Comparison of ENCODE assay signal across 28 cellular contexts in genomic region chr5:172445866-172446265, GRCh38. TPM values are rescaled to one million over a fixed set of nuclear protein-coding genes. Genes with fewer than 3 reads are reported as not detected.
DNase-seq lines count a peak whose midpoint lies in the region; ATAC-seq, FAIRE-seq and TF ChIP-seq lines count a peak whose summit lies in the region.
"Had no signal": no experiment of that assay in that cellular context is flagged by ENCODE, and none has a peak within 500 bp of the region (broad histone marks: within the 10 kb centered on the region; RNA-seq: fewer than 3 reads in every experiment).

No MANE protein-coding gene starts in this region.

- H3K36me3 Mint-ChIP-seq in activated T-helper 17 cell treated with anti-CD3 and anti-CD28 coated beads, Interleukin-2, amount 50 U/mL, for 72 hours (ENCODE audit: low read depth), result no peaks in the 10 kb centered on the region
- H3K36me3 Mint-ChIP-seq: immature natural killer cell had no signal

- no peak overlapping the region for H3K9ac ChIP-seq in colonic mucosa (ENCODE audit: low read depth in 2 of 2, low read length in 2 of 2)
- H3K9ac ChIP-seq: parathyroid adenoma had no signal

- H3K9me3 Mint-ChIP-seq in activated T-helper 17 cell treated with anti-CD3 and anti-CD28 coated beads, Interleukin-2, amount 50 U/mL, for 72 hours, result no peaks in the 10 kb centered on the region
- H3K9me3 Mint-ChIP-seq: activated T-helper 1 cell treated with anti-CD3 and anti-CD28 coated beads, Interleukin-12 subunit alpha, Interleukin-12 subunit beta, Interleukin-2, Interleukin-4 antibody, amounts not matched to agents 30 ng/mL and 10 ng/mL and 1 ng/mL, durations not matched to agents 14 hours and 24 hours and 36 hours; immature natural killer cell; nephron progenitor cell; stimulated activated naive CD8-positive, alpha-beta T cell treated with anti-CD3 and anti-CD28 coated beads, Interleukin-15, amount 100 ng/mL, for 72 hours; T-helper 2 cell treated with Interferon-gamma antibody and Interleukin-4, amounts not matched to agents 5 μg/mL and 100 μg/mL, for 36 hours had no signal

- in situ Hi-C loops in gastrocnemius medialis (cut with MboI; ENCODE audit: low sequenced_read_pairs in 4 of 4), result no loop called here

- no peaks in the 10 kb centered on the region for H3K27me3 ChIP-seq in left ventricle myocardium inferior (ENCODE audit: low read depth)
- H3K27me3 ChIP-seq in layer of hippocampus (ENCODE audit: control insufficient read depth, insufficient read depth, low read length), result no peaks in the 10 kb centered on the region
- no peaks in the 10 kb centered on the region for H3K27me3 ChIP-seq in gastrocnemius medialis
- H3K27me3 ChIP-seq in vagina, result no peaks in the 10 kb centered on the region
- no peaks in the 10 kb centered on the region for H3K27me3 ChIP-seq in colonic mucosa
- H3K27me3 ChIP-seq: hepatocyte had no signal

- intact Hi-C loops in left ventricle myocardium inferior (cut with micrococcal nuclease) (no loop called here), left ventricle myocardium superior (cut with micrococcal nuclease) (no loop called here), gastrocnemius medialis (cut with DNase I; ENCODE audit: low total_unique reads) (no loop called here), vagina (cut with DNase I) (no loop called here), colonic mucosa (cut with DNase I) (no loop called here)

- H3K4me3 Mint-ChIP-seq in activated T-helper 17 cell treated with anti-CD3 and anti-CD28 coated beads, Interleukin-2, amount 50 U/mL, for 72 hours, result no peak overlapping the region
- H3K4me3 Mint-ChIP-seq: activated T-helper 1 cell treated with anti-CD3 and anti-CD28 coated beads, Interleukin-12 subunit alpha, Interleukin-12 subunit beta, Interleukin-2, Interleukin-4 antibody, amounts not matched to agents 30 ng/mL and 10 ng/mL and 1 ng/mL, durations not matched to agents 14 hours and 24 hours and 36 hours; immature natural killer cell; nephron progenitor cell; stimulated activated naive CD8-positive, alpha-beta T cell treated with anti-CD3 and anti-CD28 coated beads, Interleukin-15, amount 100 ng/mL, for 72 hours; T-helper 2 cell treated with Interferon-gamma antibody and Interleukin-4, amounts not matched to agents 5 μg/mL and 100 μg/mL, for 36 hours had no signal

- no peak for TF ChIP-seq CTCF in left ventricle myocardium inferior (IDR thresholded peaks at IDR 0.05; ENCODE audit: borderline replicate concordance)
- TF ChIP-seq CTCF in gastrocnemius medialis (IDR thresholded peaks at IDR 0.05 in 4 of 5, conservative IDR thresholded peaks at IDR 0.05 in 1 of 5), result no peak
- no peak for TF ChIP-seq CTCF in vagina (IDR thresholded peaks at IDR 0.05)
- no peak for TF ChIP-seq CTCF in colonic mucosa (IDR thresholded peaks at IDR 0.05)

- FAIRE-seq in GM19239 (lab: Jason Lieb, UNC), result no peak
- FAIRE-seq: GM12891, urothelium cell line had no signal

- no peaks in the 10 kb centered on the region for H3K9me3 ChIP-seq in left ventricle myocardium inferior (replicated peaks)
- H3K9me3 ChIP-seq in gastrocnemius medialis, result no peaks in the 10 kb centered on the region
- H3K9me3 ChIP-seq in vagina, result no peaks in the 10 kb centered on the region
- H3K9me3 ChIP-seq in colonic mucosa, result no peaks in the 10 kb centered on the region
- H3K9me3 ChIP-seq: HAP-1, mucosa of descending colon had no signal

- H3K4me3 ChIP-seq in left ventricle myocardium inferior, result no peak overlapping the region
- no peak overlapping the region for H3K4me3 ChIP-seq in gastrocnemius medialis
- peak overlapping the region; percentile 2 to 9 for H3K4me3 ChIP-seq in vagina
- no peak overlapping the region for H3K4me3 ChIP-seq in colonic mucosa
- H3K4me3 ChIP-seq: HAP-1, hepatocyte, mucosa of descending colon, SK-N-MC had no signal

- H3K36me3 ChIP-seq in left ventricle myocardium inferior (no peaks in the 10 kb centered on the region), gastrocnemius medialis (no peaks in the 10 kb centered on the region), vagina (no peaks in the 10 kb centered on the region), colonic mucosa (no peaks in the 10 kb centered on the region)

- DNase-seq in left ventricle myocardium inferior, result no peak
- DNase-seq in left ventricle myocardium superior, result no peak
- no peak for DNase-seq in gastrocnemius medialis
- no peak for DNase-seq in vagina (ENCODE audit: extremely low spot score in 2 of 2)
- no peak for DNase-seq in colonic mucosa
- DNase-seq in GM19239 (ENCODE audit: insufficient read length, low spot score), result no peak
- DNase-seq: activated CD4-positive, alpha-beta T cell treated with anti-CD3 and anti-CD28 coated beads, Interleukin-2, amount 50 U/mL, for 1 hour; activated naive CD4-positive, alpha-beta T cell treated with anti-CD3 and anti-CD28 coated beads, Interleukin-2, amount 50 U/mL, for 16 hours; COR-L47; foreskin fibroblast; immature natural killer cell; mucosa of descending colon; NCI-H1694 treated with DMSO at 0.1 percent for 48 hours; NCI-H524 treated with DMSO at 0.1 percent for 48 hours; nephron progenitor cell; stimulated activated naive CD8-positive, alpha-beta T cell treated with anti-CD3 and anti-CD28 coated beads, Interleukin-15, amount 100 ng/mL, for 72 hours had no signal

- H3K4me1 Mint-ChIP-seq in activated T-helper 17 cell treated with anti-CD3 and anti-CD28 coated beads, Interleukin-2, amount 50 U/mL, for 72 hours, result peaks cover 6% of the 10 kb centered on the region

- H3K27me3 Mint-ChIP-seq in activated T-helper 17 cell treated with anti-CD3 and anti-CD28 coated beads, Interleukin-2, amount 50 U/mL, for 72 hours, result peaks cover 29% of the 10 kb centered on the region

- H3K27ac Mint-ChIP-seq in activated T-helper 17 cell treated with anti-CD3 and anti-CD28 coated beads, Interleukin-2, amount 50 U/mL, for 72 hours, result no peak overlapping the region
- H3K27ac Mint-ChIP-seq: activated T-helper 1 cell treated with anti-CD3 and anti-CD28 coated beads, Interleukin-12 subunit alpha, Interleukin-12 subunit beta, Interleukin-2, Interleukin-4 antibody, amounts not matched to agents 30 ng/mL and 10 ng/mL and 1 ng/mL, durations not matched to agents 14 hours and 24 hours and 36 hours; immature natural killer cell; stimulated activated naive CD8-positive, alpha-beta T cell treated with anti-CD3 and anti-CD28 coated beads, Interleukin-15, amount 100 ng/mL, for 72 hours; T-helper 2 cell treated with Interferon-gamma antibody and Interleukin-4, amounts not matched to agents 5 μg/mL and 100 μg/mL, for 36 hours had no signal

- H3K27ac ChIP-seq in left ventricle myocardium inferior (replicated peaks) (peak overlapping the region; percentile 40), layer of hippocampus (ENCODE audit: low read depth, low read length) (peak overlapping the region; percentile 16), gastrocnemius medialis (peak overlapping the region in 3 of 4 donors; percentile 2 to 8 (median 7)), vagina (peak overlapping the region; percentile 97), colonic mucosa (no peak overlapping the region)
- H3K27ac ChIP-seq: epithelial cell of prostate, hepatocyte, HL-60, parathyroid adenoma, SK-N-MC had no signal

- TF ChIP-seq POLR2A in gastrocnemius medialis (IDR thresholded peaks at IDR 0.05) (no peak), vagina (IDR thresholded peaks at IDR 0.05) (no peak)

- H3K4me1 ChIP-seq in left ventricle myocardium inferior, result peaks cover 50% of the 10 kb centered on the region
- peaks cover 26 to 27% of the 10 kb centered on the region in 2 donors for H3K4me1 ChIP-seq in gastrocnemius medialis
- H3K4me1 ChIP-seq in vagina, result peaks cover 74% of the 10 kb centered on the region
- peaks cover 3% of the 10 kb centered on the region for H3K4me1 ChIP-seq in colonic mucosa
- H3K4me1 ChIP-seq: HAP-1 had no signal

- ATAC-seq in left ventricle myocardium superior (no peak), gastrocnemius medialis (no peak)
- no peak for ATAC-seq in activated T-helper 17 cell treated with anti-CD3 and anti-CD28 coated beads, Interleukin-2, amount 50 U/mL, for 72 hours (replicated peaks)
- ATAC-seq: mucosa of descending colon; stimulated activated naive CD8-positive, alpha-beta T cell treated with anti-CD3 and anti-CD28 coated beads, Interleukin-15, amount 100 ng/mL, for 72 hours had no signal

RNA-seq across cellular contexts. Expression of gene SH3PXD2B, which starts 8.5 kb away (rescaled TPM):
- total RNA-seq in left ventricle myocardium inferior, result 5.2 TPM
- 5.0 TPM for total RNA-seq in left ventricle myocardium superior
- 10 to 100 TPM in 1 of 4 donors, 1 to 10 TPM in 3; 2.7 to 10.2 (median 4.2) TPM for total RNA-seq in gastrocnemius medialis
- total RNA-seq in vagina, result 30.9 TPM
- total RNA-seq in activated T-helper 17 cell treated with anti-CD3 and anti-CD28 coated beads, Interleukin-2, amount 50 U/mL, for 72 hours, result under 1 TPM; 0.08 to 0.09 TPM
- total RNA-seq in colonic mucosa, result 10 to 100 TPM; 12.2 to 13.2 TPM

Comparison
In these comparisons a context has a peak if more than half of its experiments do, and no peak if none do; other contexts are left out.
1. H3K4me3 ChIP-seq: peak in vagina (2 of 2); none in left ventricle myocardium inferior (single experiment), gastrocnemius medialis (0 of 4) and colonic mucosa (single experiment).